ENCODE assay signal across 8 cellular contexts in genomic region chr20:34362502-34363061, GRCh38. TPM values are rescaled to one million over a fixed set of nuclear protein-coding genes. Genes with fewer than 3 reads are reported as not detected.
DNase-seq lines count a peak whose midpoint lies in the region; ATAC-seq and TF ChIP-seq lines count a peak whose summit lies in the region.

No MANE protein-coding gene starts in this region.

- ATAC-seq in GM23338 (peak; percentile 5; the same call in 2 of the 3 replicates), RWPE2 (ENCODE audit: low read depth) (no peak; the same call in 1 of the 3 replicates), GM21717 (IDR thresholded peaks at IDR 0.05; ENCODE audit: unreplicated experiment) (no peak)

- DNase-seq in GM23338 (ENCODE audit: low spot score) (no peak), RWPE2 (ENCODE audit: low spot score) (peak; percentile 63), fibroblast of lung (ENCODE audit: low read depth in 2 of 2) (no peak), smooth muscle cell (lab: John Stamatoyannopoulos, UW; ENCODE audit: unreplicated experiment) (no peak), DMS53 (lab: John Stamatoyannopoulos, UW) (no peak), SIG-M5 (lab: John Stamatoyannopoulos, UW) (no peak)
- no peak for DNase-seq in effector CD4-positive, alpha-beta T cell

- TF ChIP-seq CTCF in GM23338 (conservative IDR thresholded peaks at IDR 0.05; ENCODE audit: low read depth in 2 of 2) (no peak), RWPE2 (IDR thresholded peaks at IDR 0.05; ENCODE audit: poor library complexity, severe bottlenecking) (no peak), fibroblast of lung (conservative IDR thresholded peaks at IDR 0.05 in 1 of 2, IDR thresholded peaks at IDR 0.05 in 1 of 2; ENCODE audit: low read depth in 1 of 2, low read length in 2 of 2) (no peak), smooth muscle cell (IDR thresholded peaks at IDR 0.05; ENCODE audit: borderline replicate concordance, insufficient read depth, poor library complexity, severe bottlenecking) (no peak)

- H3K9ac ChIP-seq in fibroblast of lung (ENCODE audit: insufficient read depth, low read length): no peak overlapping the region
- H3K9ac ChIP-seq in smooth muscle cell (ENCODE audit: low read depth): peak overlapping the region; percentile 99

- H3F3A ChIP-seq in GM23338 (replicated peaks; ENCODE audit: low read depth): 0 out of 2 replicates have a peak, but pooled peaks cover 3% of the 10 kb centered on the region
- peaks cover 6% of the 10 kb centered on the region for H3F3A ChIP-seq in smooth muscle cell (ENCODE audit: low read depth)

- H3K4me2 ChIP-seq in GM23338: peak overlapping the region; percentile 90
- H3K4me2 ChIP-seq in fibroblast of lung (ENCODE audit: extremely low read depth, insufficient read depth, low read length): peak overlapping the region; percentile 46
- H3K4me2 ChIP-seq in smooth muscle cell: peak overlapping the region; percentile 96

- H3K9me3 ChIP-seq in RWPE2 (ENCODE audit: severe bottlenecking): no peaks in the 10 kb centered on the region
- H3K9me3 ChIP-seq in fibroblast of lung (ENCODE audit: control insufficient read depth, insufficient read depth, low read depth, low read length): no peaks in the 10 kb centered on the region
- H3K9me3 ChIP-seq in smooth muscle cell (replicated peaks; ENCODE audit: low read depth): no peaks in the 10 kb centered on the region

- H3K36me3 Mint-ChIP-seq in GM23338 (ENCODE audit: low read depth): peaks cover 7% of the 10 kb centered on the region; the same call in 2 of the 3 replicates

- H2AFZ ChIP-seq in GM23338 (peak overlapping the region; percentile 82), fibroblast of lung (ENCODE audit: low read length) (peak overlapping the region; percentile 34), smooth muscle cell (ENCODE audit: low read depth) (peak overlapping the region; percentile 93)

- H3K36me3 ChIP-seq in GM23338 (ENCODE audit: insufficient read depth) (no peaks in the 10 kb centered on the region), RWPE2 (ENCODE audit: low read depth) (peaks cover 30% of the 10 kb centered on the region), fibroblast of lung (ENCODE audit: control insufficient read depth, insufficient read depth, low read length) (no peaks in the 10 kb centered on the region), smooth muscle cell (ENCODE audit: low read depth) (no peaks in the 10 kb centered on the region)

- H3K9me2 ChIP-seq in GM23338 (ENCODE audit: insufficient read depth): no peaks in the 10 kb centered on the region

- H3K4me3 ChIP-seq in GM23338 (peak overlapping the region; percentile 94), RWPE2 (ENCODE audit: severe bottlenecking) (peak overlapping the region; percentile 73), fibroblast of lung (replicated peaks in 1 of 4; ENCODE audit: control extremely low read depth in 1 of 4, insufficient read depth in 1 of 4, low read depth in 3 of 4, low read length in 4 of 4) (peak overlapping the region in 2 of 4 experiments; percentile 7 to 82), smooth muscle cell (peak overlapping the region; percentile 99)

- no peaks in the 10 kb centered on the region for H3K9me3 Mint-ChIP-seq in GM23338

- peaks cover 22% of the 10 kb centered on the region for H3K4me1 ChIP-seq in GM23338 (ENCODE audit: insufficient read depth)
- peaks cover 44% of the 10 kb centered on the region for H3K4me1 ChIP-seq in RWPE2 (ENCODE audit: insufficient read depth, poor library complexity, severe bottlenecking)
- peaks cover 9% of the 10 kb centered on the region for H3K4me1 ChIP-seq in fibroblast of lung (ENCODE audit: control insufficient read depth, extremely low read depth, insufficient read depth, low read length)
- H3K4me1 ChIP-seq in smooth muscle cell (ENCODE audit: low read depth): peaks cover 28% of the 10 kb centered on the region

- WGBS in smooth muscle cell (ENCODE audit: low lambda C conversion rate): 78% methylated on average over 8 of the region's 8 CpGs

- peak overlapping the region; percentile 96 for H3K27ac Mint-ChIP-seq in GM23338

- H3K4me1 Mint-ChIP-seq in GM23338: peaks cover 17% of the 10 kb centered on the region

- no peak overlapping the region for H3K27ac ChIP-seq in GM23338 (ENCODE audit: low read depth)
- H3K27ac ChIP-seq in RWPE2 (ENCODE audit: poor library complexity, severe bottlenecking): peak overlapping the region; percentile 75
- no peak overlapping the region for H3K27ac ChIP-seq in fibroblast of lung (ENCODE audit: insufficient read depth, low read length)
- H3K27ac ChIP-seq in smooth muscle cell (ENCODE audit: low read depth): no peak overlapping the region

- peak overlapping the region; percentile 94 for H3K4me3 Mint-ChIP-seq in GM23338

- H4K20me1 ChIP-seq in GM23338 (replicated peaks; ENCODE audit: insufficient read depth): peaks cover 23% of the 10 kb centered on the region
- H4K20me1 ChIP-seq in fibroblast of lung (ENCODE audit: control insufficient read depth, extremely low read depth, insufficient read depth, low read length): peaks cover 2% of the 10 kb centered on the region
- H4K20me1 ChIP-seq in smooth muscle cell (ENCODE audit: low read depth): peaks cover 34% of the 10 kb centered on the region

- H3K27me3 ChIP-seq in GM23338 (ENCODE audit: insufficient read depth): no peaks in the 10 kb centered on the region
- H3K27me3 ChIP-seq in RWPE2 (ENCODE audit: insufficient read depth, poor library complexity, severe bottlenecking): no peaks in the 10 kb centered on the region
- H3K27me3 ChIP-seq in fibroblast of lung (ENCODE audit: control insufficient read depth, insufficient read depth, low read length): no peaks in the 10 kb centered on the region
- H3K27me3 ChIP-seq in smooth muscle cell (ENCODE audit: low read depth): no peaks in the 10 kb centered on the region

- H3K79me2 ChIP-seq in GM23338 (replicated peaks; ENCODE audit: insufficient read depth) (peaks cover 40% of the 10 kb centered on the region), fibroblast of lung (ENCODE audit: control insufficient read depth, insufficient read depth, low read length) (peaks cover 42% of the 10 kb centered on the region), smooth muscle cell (ENCODE audit: low read depth) (peaks cover 45% of the 10 kb centered on the region)

- peaks cover 12% of the 10 kb centered on the region for H3K27me3 Mint-ChIP-seq in GM23338 (ENCODE audit: insufficient read depth, low read depth, poor library complexity)

TF ChIP-seq in GM23338, 12 proteins besides CTCF, POLR2A, EP300 and RAD21 (continues in another document):
- TF ChIP-seq POLR2AphosphoS5 (IDR thresholded peaks at IDR 0.05; ENCODE audit: low read depth) (no peak), EZH2 (IDR thresholded peaks at IDR 0.05; ENCODE audit: low read depth, unreplicated experiment) (no peak), ZNF331 (CRISPR knock-in tag; IDR thresholded peaks at IDR 0.05; ENCODE audit: low read depth) (no peak), CREB1 (CRISPR knock-in tag; IDR thresholded peaks at IDR 0.05; ENCODE audit: low read depth) (no peak), JUNB (IDR thresholded peaks at IDR 0.05; ENCODE audit: unreplicated experiment) (no peak)
- TF ChIP-seq, protein P1, sequence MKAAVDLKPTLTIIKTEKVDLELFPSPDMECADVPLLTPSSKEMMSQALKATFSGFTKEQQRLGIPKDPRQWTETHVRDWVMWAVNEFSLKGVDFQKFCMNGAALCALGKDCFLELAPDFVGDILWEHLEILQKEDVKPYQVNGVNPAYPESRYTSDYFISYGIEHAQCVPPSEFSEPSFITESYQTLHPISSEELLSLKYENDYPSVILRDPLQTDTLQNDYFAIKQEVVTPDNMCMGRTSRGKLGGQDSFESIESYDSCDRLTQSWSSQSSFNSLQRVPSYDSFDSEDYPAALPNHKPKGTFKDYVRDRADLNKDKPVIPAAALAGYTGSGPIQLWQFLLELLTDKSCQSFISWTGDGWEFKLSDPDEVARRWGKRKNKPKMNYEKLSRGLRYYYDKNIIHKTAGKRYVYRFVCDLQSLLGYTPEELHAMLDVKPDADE (IDR thresholded peaks at IDR 0.05): no peak
- TF ChIP-seq, protein P2, sequence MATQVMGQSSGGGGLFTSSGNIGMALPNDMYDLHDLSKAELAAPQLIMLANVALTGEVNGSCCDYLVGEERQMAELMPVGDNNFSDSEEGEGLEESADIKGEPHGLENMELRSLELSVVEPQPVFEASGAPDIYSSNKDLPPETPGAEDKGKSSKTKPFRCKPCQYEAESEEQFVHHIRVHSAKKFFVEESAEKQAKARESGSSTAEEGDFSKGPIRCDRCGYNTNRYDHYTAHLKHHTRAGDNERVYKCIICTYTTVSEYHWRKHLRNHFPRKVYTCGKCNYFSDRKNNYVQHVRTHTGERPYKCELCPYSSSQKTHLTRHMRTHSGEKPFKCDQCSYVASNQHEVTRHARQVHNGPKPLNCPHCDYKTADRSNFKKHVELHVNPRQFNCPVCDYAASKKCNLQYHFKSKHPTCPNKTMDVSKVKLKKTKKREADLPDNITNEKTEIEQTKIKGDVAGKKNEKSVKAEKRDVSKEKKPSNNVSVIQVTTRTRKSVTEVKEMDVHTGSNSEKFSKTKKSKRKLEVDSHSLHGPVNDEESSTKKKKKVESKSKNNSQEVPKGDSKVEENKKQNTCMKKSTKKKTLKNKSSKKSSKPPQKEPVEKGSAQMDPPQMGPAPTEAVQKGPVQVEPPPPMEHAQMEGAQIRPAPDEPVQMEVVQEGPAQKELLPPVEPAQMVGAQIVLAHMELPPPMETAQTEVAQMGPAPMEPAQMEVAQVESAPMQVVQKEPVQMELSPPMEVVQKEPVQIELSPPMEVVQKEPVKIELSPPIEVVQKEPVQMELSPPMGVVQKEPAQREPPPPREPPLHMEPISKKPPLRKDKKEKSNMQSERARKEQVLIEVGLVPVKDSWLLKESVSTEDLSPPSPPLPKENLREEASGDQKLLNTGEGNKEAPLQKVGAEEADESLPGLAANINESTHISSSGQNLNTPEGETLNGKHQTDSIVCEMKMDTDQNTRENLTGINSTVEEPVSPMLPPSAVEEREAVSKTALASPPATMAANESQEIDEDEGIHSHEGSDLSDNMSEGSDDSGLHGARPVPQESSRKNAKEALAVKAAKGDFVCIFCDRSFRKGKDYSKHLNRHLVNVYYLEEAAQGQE (IDR thresholded peaks at IDR 0.05; ENCODE audit: unreplicated experiment): no peak

RNA-seq across cellular contexts. Expression of gene ITCH, which starts 0.5 kb away (rescaled TPM):
- total RNA-seq in GM23338 (2014; rRNA removed; shearing (Covaris generic)): 24.9 and 31.6 TPM in 2 replicates
- 16.1 and 16.4 TPM in 2 replicates for polyA plus RNA-seq in GM23338 (2016; fragmentation: Nextera tagmentation; extraction: Ambion mirVana)
- 67.5 and 77.6 TPM in 2 replicates for total RNA-seq in fibroblast of lung
- polyA plus RNA-seq in fibroblast of lung: 18.5 and 25.0 TPM in 2 replicates
- 23.0 and 32.5 TPM in 2 replicates for polyA plus RNA-seq in fibroblast of lung (2012)
- polyA minus RNA-seq in fibroblast of lung (ENCODE audit: low replicate concordance): 9.6 and 15.9 TPM in 2 replicates
- 96.7 and 102 TPM in 2 replicates for total RNA-seq in smooth muscle cell
- polyA plus RNA-seq in smooth muscle cell: 21.9 and 22.7 TPM in 2 replicates

RNA-seq across cellular contexts. Expression of gene AHCY, which starts 59.4 kb away (rescaled TPM):
- total RNA-seq in GM23338 (2014; rRNA removed; shearing (Covaris generic)): 404 and 423 TPM in 2 replicates
- 138 and 150 TPM in 2 replicates for polyA plus RNA-seq in GM23338 (2016; fragmentation: Nextera tagmentation; extraction: Ambion mirVana)
- 68.4 and 72.2 TPM in 2 replicates for total RNA-seq in fibroblast of lung
- 78.3 and 96.6 TPM in 2 replicates for polyA plus RNA-seq in fibroblast of lung
- polyA plus RNA-seq in fibroblast of lung (2012): 72.8 and 89.5 TPM in 2 replicates
- 253 and 290 TPM in 2 replicates for polyA minus RNA-seq in fibroblast of lung (ENCODE audit: low replicate concordance)
- total RNA-seq in smooth muscle cell: 58.3 and 73.8 TPM in 2 replicates
- polyA plus RNA-seq in smooth muscle cell: 36.2 and 39.4 TPM in 2 replicates

Comparison
In these comparisons a context has a peak if more than half of its experiments do, and no peak if none do; other contexts are left out.
1. H2AFZ ChIP-seq: peak in every context shown above with its lines; median percentile 93 in smooth muscle cell; 82 in GM23338; 34 in fibroblast of lung.
2. H3K4me2 ChIP-seq: peak in every context shown above with its lines; median percentile 96 in smooth muscle cell; 90 in GM23338; 46 in fibroblast of lung.